In the genomic region with DNA sequence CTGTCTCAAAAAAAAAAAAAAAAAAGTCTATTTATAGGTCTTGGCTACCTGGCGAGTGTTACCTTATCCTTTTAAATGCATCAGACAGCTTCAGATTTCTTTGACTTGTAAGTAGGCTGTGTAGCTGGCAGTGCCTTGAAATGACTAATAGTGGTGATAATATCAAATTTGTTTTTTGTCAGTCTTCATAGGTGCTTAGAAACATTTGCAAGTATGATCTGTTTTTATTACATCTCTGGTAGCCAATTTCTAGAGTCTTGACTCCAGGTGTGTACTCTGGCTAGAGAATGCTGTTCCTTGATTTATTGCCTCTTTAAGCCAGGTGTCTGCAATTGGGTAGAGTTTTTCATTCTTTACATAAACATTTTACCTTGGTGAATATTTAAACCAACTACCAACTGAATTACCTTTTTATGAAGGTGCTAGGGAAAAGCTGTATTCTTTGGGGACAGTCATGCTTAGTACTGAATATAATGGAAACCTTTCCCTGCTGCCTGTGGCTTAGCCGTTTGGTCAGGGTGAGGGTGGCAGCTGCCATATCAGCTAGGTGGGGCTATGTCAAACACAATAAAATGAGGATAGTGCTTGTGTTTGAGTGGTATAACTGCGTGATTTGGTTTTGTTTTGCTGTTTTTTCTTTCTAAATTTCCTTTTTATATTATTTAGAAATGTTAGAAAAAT, we compare ENCODE assay signal across 16 cellular contexts. TPM values are rescaled to one million over a fixed set of nuclear protein-coding genes. Genes with fewer than 3 reads are reported as not detected.
DNase-seq lines count a peak whose midpoint lies in the region; ATAC-seq and TF ChIP-seq lines count a peak whose summit lies in the region.
"Had no signal": no experiment of that assay in that cellular context is flagged by ENCODE, and none has a peak within 500 bp of the region (broad histone marks: within the 10 kb centered on the region; RNA-seq: fewer than 3 reads in every experiment).

No MANE protein-coding gene starts in this region.

- DNase-seq in activated CD4-positive, CD25-positive, alpha-beta regulatory T cell (lab: John Stamatoyannopoulos, UW) = no peak
- DNase-seq in NCI-H226 (peak; percentile 26), colonic mucosa (peak; percentile 83), smooth muscle cell (lab: John Stamatoyannopoulos, UW; ENCODE audit: unreplicated experiment) (no peak), 8988T (no peak), HPDE6-E6E7 (ENCODE audit: extremely low spot score) (no peak), activated gamma-delta T cell (lab: John Stamatoyannopoulos, UW) (no peak)
- DNase-seq: activated CD8-positive, alpha-beta memory T cell treated with anti-CD3 and anti-CD28 coated beads for 24 hours; anterior cingulate cortex; H9; NCI-H2227 treated with DMSO at 0.1 percent for 48 hours; stimulated activated CD4-positive, alpha-beta T cell treated with anti-CD3 and anti-CD28 coated beads, Interleukin-1b, Interleukin-23, amount 100 ng/mL, for 48 hours; T-cell had no signal

- H3K27me3 ChIP-seq in colonic mucosa (no peaks in the 10 kb centered on the region), smooth muscle cell (ENCODE audit: low read depth) (no peaks in the 10 kb centered on the region)
- H3K27me3 ChIP-seq: neutrophil had no signal

- peaks cover 47% of the 10 kb centered on the region for H3K79me2 ChIP-seq in smooth muscle cell (ENCODE audit: low read depth)

- no peak for TF ChIP-seq CTCF in colonic mucosa (IDR thresholded peaks at IDR 0.05)
- TF ChIP-seq CTCF in smooth muscle cell (IDR thresholded peaks at IDR 0.05; ENCODE audit: borderline replicate concordance, insufficient read depth, poor library complexity, severe bottlenecking) = no peak

- no peaks in the 10 kb centered on the region for H3K36me3 ChIP-seq in colonic mucosa
- H3K36me3 ChIP-seq in smooth muscle cell (ENCODE audit: low read depth) = no peaks in the 10 kb centered on the region
- H3K36me3 ChIP-seq: neutrophil had no signal

- intact Hi-C loops in colonic mucosa (cut with DNase I) = no loop called here

- peak; percentile 48 to 56 for ATAC-seq in activated CD4-positive, CD25-positive, alpha-beta regulatory T cell treated with anti-CD3 and anti-CD28 coated beads, Interleukin-2, amount 50 U/mL, for 24 hours
- ATAC-seq: T-cell had no signal

- peaks cover 39% of the 10 kb centered on the region for H3K4me1 ChIP-seq in colonic mucosa
- peaks cover 2% of the 10 kb centered on the region for H3K4me1 ChIP-seq in smooth muscle cell (ENCODE audit: low read depth)

- no peak overlapping the region for H3K4me2 ChIP-seq in smooth muscle cell

- H3K27ac ChIP-seq in colonic mucosa = peak overlapping the region; percentile 92
- H3K27ac ChIP-seq in smooth muscle cell (ENCODE audit: low read depth) = peak overlapping the region; percentile 63
- H3K27ac ChIP-seq: HL-60, neutrophil had no signal

- no peaks in the 10 kb centered on the region for H3K9me3 ChIP-seq in colonic mucosa
- H3K9me3 ChIP-seq in smooth muscle cell (replicated peaks; ENCODE audit: low read depth) = no peaks in the 10 kb centered on the region
- H3K9me3 ChIP-seq: neutrophil had no signal

- H3K4me3 ChIP-seq in colonic mucosa = no peak overlapping the region
- H3K4me3 ChIP-seq in smooth muscle cell = no peak overlapping the region

- H3K9ac ChIP-seq in colonic mucosa (ENCODE audit: low read depth in 2 of 2, low read length in 2 of 2) (peak overlapping the region in 1 of 2 donors; percentile 29), smooth muscle cell (ENCODE audit: low read depth) (no peak overlapping the region)

- H2AFZ ChIP-seq in smooth muscle cell (ENCODE audit: low read depth) = no peak overlapping the region

- peaks cover 45% of the 10 kb centered on the region for H4K20me1 ChIP-seq in smooth muscle cell (ENCODE audit: low read depth)

- 76% methylated on average over 3 of the region's 3 CpGs for WGBS in smooth muscle cell (ENCODE audit: low lambda C conversion rate)

- H3F3A ChIP-seq in smooth muscle cell (ENCODE audit: low read depth) = peaks cover 6% of the 10 kb centered on the region

RNA-seq across cellular contexts. Expression of gene MLXIP, which starts 32.7 kb away (rescaled TPM):
- total RNA-seq in colonic mucosa = 100 to 1,000 TPM; 158 to 201 TPM
- 7.6 and 11.8 TPM in 2 replicates for total RNA-seq in smooth muscle cell
- 15.3 and 24.7 TPM in 2 replicates for polyA plus RNA-seq in smooth muscle cell

Comparison
In these comparisons a context has a peak if more than half of its experiments do, and no peak if none do; other contexts are left out.
1. DNase-seq: peak in NCI-H226 (single experiment) and colonic mucosa (single experiment); none in activated CD4-positive, CD25-positive, alpha-beta regulatory T cell (0 of 4), smooth muscle cell (single experiment), 8988T (single experiment), HPDE6-E6E7 (single experiment) and activated gamma-delta T cell (single experiment).
2. RNA of gene MLXIP, which starts 32.7 kb away (total RNA-seq): 158 to 201 TPM in colonic mucosa; 7.6 to 11.8 TPM in smooth muscle cell; every median in the first group is over 10 times any median in the second.